ENCODE assay signal across 12 cellular contexts in genomic region chr2:219851801-219852481, GRCh38.
A peak's percentile ranks its signal among the peaks of the same experiment; 100 is the strongest.
DNase-seq lines count a peak whose midpoint lies in the region; ATAC-seq, FAIRE-seq and TF ChIP-seq lines count a peak whose summit lies in the region.
"Had no signal": no experiment of that assay in that cellular context is flagged by ENCODE, and none has a peak within 500 bp of the region (broad histone marks: within the 10 kb centered on the region; RNA-seq: fewer than 3 reads in every experiment).

No MANE protein-coding gene starts in this region.

- H3K4me1 Mint-ChIP-seq in astrocyte (ENCODE audit: low read depth, unreplicated experiment) = peaks cover 6% of the 10 kb centered on the region

- H2AFZ ChIP-seq in astrocyte (ENCODE audit: low read depth, low read length) = peak overlapping the region; percentile 31

- TF ChIP-seq CTCF in HEK293 (tag by site-specific recombination; IDR thresholded peaks at IDR 0.05) = no peak
- TF ChIP-seq CTCF in astrocyte (IDR thresholded peaks at IDR 0.05; ENCODE audit: insufficient read depth, low read depth, low read length) = no peak
- TF ChIP-seq CTCF in colonic mucosa (IDR thresholded peaks at IDR 0.05) = no peak

- peaks cover 7% of the 10 kb centered on the region for H3K27me3 Mint-ChIP-seq in astrocyte (ENCODE audit: low read depth, unreplicated experiment)

- H3K4me1 ChIP-seq in HEK293 (ENCODE audit: control insufficient read depth, insufficient read depth, low read length) (no peaks in the 10 kb centered on the region), astrocyte (ENCODE audit: insufficient read depth, low read length) (no peaks in the 10 kb centered on the region), subcutaneous abdominal adipose tissue (ENCODE audit: control insufficient read depth in 5 of 5, insufficient read depth in 5 of 5, low read length in 5 of 5) (peaks cover 0 to 9% (median 7%) of the 10 kb centered on the region in 5 donors), colonic mucosa (no peaks in the 10 kb centered on the region)
- H3K4me1 ChIP-seq: upper lobe of right lung had no signal

- no peaks in the 10 kb centered on the region for H4K20me1 ChIP-seq in astrocyte (ENCODE audit: insufficient read depth, low read length)

- POLR2A ChIA-PET in HEK293 (lab: Yijun Ruan, JAX) = interaction anchor here (0.6 kb wide), 1 partner anchor 131 kb away, joined by 4 read pairs; no protein-coding TSS in a partner anchor

- no peak overlapping the region for H3K27ac Mint-ChIP-seq in astrocyte (ENCODE audit: unreplicated experiment)

- ATAC-seq in HG02884 (IDR thresholded peaks at IDR 0.05; ENCODE audit: unreplicated experiment) = no peak
- no peak for ATAC-seq in activated CD4-positive, CD25-positive, alpha-beta regulatory T cell treated with anti-CD3 and anti-CD28 coated beads, Interleukin-2, amount 50 U/mL, for 24 hours
- ATAC-seq: upper lobe of right lung had no signal

- intact Hi-C loops in colonic mucosa (cut with DNase I) = no loop called here

- no peaks in the 10 kb centered on the region for H3K36me3 Mint-ChIP-seq in astrocyte (ENCODE audit: low read depth, unreplicated experiment)

- H3K9ac ChIP-seq in astrocyte (ENCODE audit: low read length) (no peak overlapping the region), subcutaneous abdominal adipose tissue (ENCODE audit: low read length in 5 of 5) (no peak overlapping the region), colonic mucosa (ENCODE audit: low read depth in 2 of 2, low read length in 2 of 2) (no peak overlapping the region)

- H3K4me3 Mint-ChIP-seq in astrocyte (ENCODE audit: unreplicated experiment) = no peak overlapping the region
- H3K4me3 Mint-ChIP-seq: neural crest cell had no signal

- H3K4me2 ChIP-seq in astrocyte (ENCODE audit: low read length) = peak overlapping the region; percentile 77

- H3K27ac ChIP-seq in HEK293 (ENCODE audit: extremely low read depth, low read depth, low read length) (no peak overlapping the region), astrocyte (ENCODE audit: low read depth, low read length) (no peak overlapping the region), subcutaneous abdominal adipose tissue (ENCODE audit: low read depth, low read length) (no peak overlapping the region), colonic mucosa (no peak overlapping the region)
- H3K27ac ChIP-seq: HL-60, upper lobe of right lung had no signal

- H3K9me3 ChIP-seq in HEK293 (ENCODE audit: control insufficient read depth, insufficient read depth, low read depth, low read length) (no peaks in the 10 kb centered on the region), astrocyte (ENCODE audit: insufficient read depth, low read depth, low read length) (no peaks in the 10 kb centered on the region), subcutaneous abdominal adipose tissue (ENCODE audit: control insufficient read depth in 5 of 5, low read length in 5 of 5) (no peaks in the 10 kb centered on the region), colonic mucosa (no peaks in the 10 kb centered on the region)
- H3K9me3 ChIP-seq: upper lobe of right lung had no signal

- H3K4me3 ChIP-seq in HEK293 (ENCODE audit: low read depth, low read length) (no peak overlapping the region), astrocyte (ENCODE audit: insufficient read depth, low read depth, low read length) (peak overlapping the region; percentile 28), subcutaneous abdominal adipose tissue (ENCODE audit: low read depth in 1 of 5, low read length in 5 of 5) (peak overlapping the region in 4 of 5 donors; percentile 33 to 54 (median 41)), colonic mucosa (no peak overlapping the region)
- H3K4me3 ChIP-seq: upper lobe of right lung had no signal

- CTCF ChIA-PET in HEK293 (lab: Yijun Ruan, JAX) = no interaction called here

- no peak for FAIRE-seq in astrocyte (lab: Jason Lieb, UNC)

- no peaks in the 10 kb centered on the region for H3K79me2 ChIP-seq in astrocyte (ENCODE audit: insufficient read depth, low read length)

- H3K27me3 ChIP-seq in astrocyte (ENCODE audit: insufficient read depth, low read length) (no peaks in the 10 kb centered on the region), subcutaneous abdominal adipose tissue (ENCODE audit: control insufficient read depth in 5 of 5, insufficient read depth in 4 of 5, low read length in 5 of 5) (peaks cover 2 to 11% (median 5%) of the 10 kb centered on the region in 5 donors), colonic mucosa (no peaks in the 10 kb centered on the region)

- DNase-seq in astrocyte (ENCODE audit: low read depth) (peak; percentile 36), iPS-NIHi11 (ENCODE audit: low spot score) (peak; percentile 27), colonic mucosa (no peak)
- no peak for DNase-seq in stimulated activated CD4-positive, alpha-beta T cell treated with anti-CD3 and anti-CD28 coated beads, Interleukin-4, amount 100 ng/mL, for 4 hours
- DNase-seq: NCI-H2029 treated with DMSO at 0.1 percent for 48 hours, upper lobe of right lung had no signal

- H3K9me3 Mint-ChIP-seq in astrocyte (ENCODE audit: unreplicated experiment) = peaks cover 4% of the 10 kb centered on the region

- H3K36me3 ChIP-seq in HEK293 (ENCODE audit: control insufficient read depth in 2 of 2, insufficient read depth in 1 of 2, low read length in 2 of 2) (no peaks in the 10 kb centered on the region), astrocyte (ENCODE audit: insufficient read depth, low read length) (no peaks in the 10 kb centered on the region), subcutaneous abdominal adipose tissue (ENCODE audit: control insufficient read depth in 5 of 5, insufficient read depth in 5 of 5, low read length in 5 of 5) (no peaks in the 10 kb centered on the region), colonic mucosa (no peaks in the 10 kb centered on the region)
- H3K36me3 ChIP-seq: upper lobe of right lung had no signal

TF ChIP-seq in HEK293, 187 proteins besides CTCF, POLR2A, EP300 and RAD21 (continues in another document):
- TF ChIP-seq ZNF239 (tag by site-specific recombination; IDR thresholded peaks at IDR 0.05) (no peak), ZBTB17 (tag by site-specific recombination; IDR thresholded peaks at IDR 0.05) (peak; percentile 58; the same call in 1 of the 2 replicates), GFI1B (tag by site-specific recombination; IDR thresholded peaks at IDR 0.05) (no peak), YY1 (tag by site-specific recombination; IDR thresholded peaks at IDR 0.05) (no peak), ZNF555 (tag by site-specific recombination; conservative IDR thresholded peaks at IDR 0.05) (no peak), ZSCAN30 (tag by site-specific recombination; IDR thresholded peaks at IDR 0.05) (no peak), ZNF488 (tag by site-specific recombination; IDR thresholded peaks at IDR 0.05) (no peak), PRDM10 (tag by site-specific recombination; IDR thresholded peaks at IDR 0.05) (no peak), GLIS1 (tag by site-specific recombination; IDR thresholded peaks at IDR 0.05) (peak; percentile 72), ZNF660 (tag by site-specific recombination; IDR thresholded peaks at IDR 0.05) (0 out of 2 replicates have a peak, but pooled peaks have one; percentile 40), MZF1 (tag by site-specific recombination; IDR thresholded peaks at IDR 0.05; ENCODE audit: borderline replicate concordance) (no peak), ZNF24 (tag by site-specific recombination; IDR thresholded peaks at IDR 0.05) (no peak), ZNF629 (tag by site-specific recombination; IDR thresholded peaks at IDR 0.05) (no peak), ZNF341 (tag by site-specific recombination; IDR thresholded peaks at IDR 0.05; ENCODE audit: low read depth) (peak; percentile 62), IKZF3 (tag by site-specific recombination; IDR thresholded peaks at IDR 0.05) (no peak), ZNF610 (tag by site-specific recombination; IDR thresholded peaks at IDR 0.05; ENCODE audit: borderline replicate concordance) (no peak), ZNF426 (tag by site-specific recombination; IDR thresholded peaks at IDR 0.05) (no peak), ZNF354C (tag by site-specific recombination; IDR thresholded peaks at IDR 0.05; ENCODE audit: borderline replicate concordance, low read depth) (no peak), ZNF132 (tag by site-specific recombination; IDR thresholded peaks at IDR 0.05; ENCODE audit: borderline replicate concordance) (no peak), ZSCAN16 (tag by site-specific recombination; IDR thresholded peaks at IDR 0.05) (no peak)

Comparison
In these comparisons a context has a peak if more than half of its experiments do, and no peak if none do; other contexts are left out.
1. H3K4me3 ChIP-seq: peak in astrocyte (single experiment) and subcutaneous abdominal adipose tissue (4 of 5); none in HEK293 (single experiment) and colonic mucosa (single experiment).
2. DNase-seq: peak in astrocyte (single experiment) and iPS-NIHi11 (single experiment); none in colonic mucosa (single experiment) and stimulated activated CD4-positive, alpha-beta T cell treated with anti-CD3 and anti-CD28 coated beads, Interleukin-4, amount 100 ng/mL, for 4 hours (0 of 2).